8 cellular contexts compared by ENCODE assay signal in genomic region chr9:99259231-99259918, GRCh38. TPM values are rescaled to one million over a fixed set of nuclear protein-coding genes. Genes with fewer than 3 reads are reported as not detected.
A peak's percentile ranks its signal among the peaks of the same experiment; 100 is the strongest.
DNase-seq lines count a peak whose midpoint lies in the region; ATAC-seq and TF ChIP-seq lines count a peak whose summit lies in the region.

No MANE protein-coding gene starts in this region.

- peak overlapping the region; percentile 6 for H2AK9ac ChIP-seq in IMR-90 (replicated peaks; ENCODE audit: low read depth, low read length, poor library complexity)

- H3K27me3 ChIP-seq in IMR-90 (ENCODE audit: control insufficient read depth, insufficient read depth, low read length) (0 out of 2 replicates have a peak, but pooled peaks cover 2% of the 10 kb centered on the region), upper lobe of right lung (no peaks in the 10 kb centered on the region)

- DNase-seq in IMR-90 (no peak), activated T-cell treated with anti-CD3 and anti-CD28 coated beads for 4 hours (peak; percentile 5), fibroblast of mammary gland (ENCODE audit: low read depth) (peak; percentile 35), myocyte (ENCODE audit: low read depth) (peak; percentile 55), upper lobe of right lung (peak; percentile 93)

- peak overlapping the region; percentile 26; the same call in 1 of the 2 replicates for H2BK120ac ChIP-seq in IMR-90 (ENCODE audit: low read depth, low read length)

- no peak for TF ChIP-seq RAD21 in IMR-90 (IDR thresholded peaks at IDR 0.05; ENCODE audit: low read length)

- intact Hi-C loops in IMR-90 (cut with micrococcal nuclease) (no loop called here), upper lobe of right lung (cut with DNase I) (no loop called here)

- H3K18ac ChIP-seq in IMR-90 (ENCODE audit: low read depth, low read length): no peak overlapping the region

- H3K27ac ChIP-seq in IMR-90 (ENCODE audit: insufficient read depth, low read length) (no peak overlapping the region), upper lobe of right lung (peak overlapping the region; percentile 77)

- TF ChIP-seq CTCF in IMR-90 (conservative IDR thresholded peaks at IDR 0.05; ENCODE audit: low read depth, low read length) (no peak), fibroblast of mammary gland (conservative IDR thresholded peaks at IDR 0.05; ENCODE audit: control insufficient read depth, insufficient read depth, low read depth, low read length) (no peak), upper lobe of right lung (IDR thresholded peaks at IDR 0.05) (no peak)

- POLR2A ChIA-PET in IMR-90 (lab: Charles Lee; ENCODE audit: unreplicated experiment): no interaction called here

- no peak overlapping the region for H2AK5ac ChIP-seq in IMR-90 (ENCODE audit: low read depth, low read length)

- ATAC-seq in IMR-90 (ENCODE audit: low read depth) (peak; percentile 68), upper lobe of right lung (peak; percentile 95), HG03159 (IDR thresholded peaks at IDR 0.05; ENCODE audit: unreplicated experiment) (no peak), GM19324 (IDR thresholded peaks at IDR 0.05; ENCODE audit: low FRiP score, unreplicated experiment) (no peak)

- H3K23ac ChIP-seq in IMR-90 (ENCODE audit: low read depth, low read length): peak overlapping the region; percentile 13; the same call in 1 of the 2 replicates

- H3K9me3 ChIP-seq in ES-I3 (ENCODE audit: control insufficient read depth, insufficient read depth, low read length): no peaks in the 10 kb centered on the region
- no peaks in the 10 kb centered on the region for H3K9me3 ChIP-seq in IMR-90 (ENCODE audit: control insufficient read depth, insufficient read depth, low read length)
- H3K9me3 ChIP-seq in upper lobe of right lung: no peaks in the 10 kb centered on the region

- WGBS in IMR-90 (ENCODE audit: extremely low coverage in 2 of 2, insufficient read length in 1 of 2), 2 experiments: 10% methylated on average over 22 of the region's 27 CpGs; no CpG with 5 or more reads in 1 of the 2 experiments

- TF ChIP-seq POLR2A in IMR-90 (IDR thresholded peaks at IDR 0.05; ENCODE audit: low read depth, low read length): no peak

- no peak overlapping the region; the same call in 2 of the 3 replicates for H2BK15ac ChIP-seq in IMR-90 (ENCODE audit: low read depth, low read length)

- H4K20me1 ChIP-seq in IMR-90 (ENCODE audit: insufficient read depth, low read length): no peaks in the 10 kb centered on the region

- CTCF ChIA-PET in IMR-90 (lab: Yijun Ruan, JAX): interaction anchor here (0.5 to 1.5 kb wide), 2 partner anchors 14 to 68 kb away, joined by 3 to 4 read pairs; no protein-coding TSS in a partner anchor

- H3K4me3 ChIP-seq in IMR-90 (ENCODE audit: insufficient read depth, low read depth, low read length) (no peak overlapping the region), fibroblast of mammary gland (ENCODE audit: control insufficient read depth, low read depth, low read length) (peak overlapping the region; percentile 29), upper lobe of right lung (peak overlapping the region; percentile 39)

- dilution Hi-C loops in IMR-90 (cut with HindIII; ENCODE audit: low sequenced_read_pairs, unreplicated experiment): no loop called here

- H3K9me1 ChIP-seq in IMR-90 (ENCODE audit: insufficient read depth, low read length): no peaks in the 10 kb centered on the region; the same call in 1 of the 2 replicates

- H2AFZ ChIP-seq in IMR-90 (replicated peaks; ENCODE audit: low read length, poor library complexity): peak overlapping the region; percentile 83

- H3K4me2 ChIP-seq in IMR-90 (ENCODE audit: low read depth, low read length): peak overlapping the region; percentile 60

- H4K8ac ChIP-seq in IMR-90 (ENCODE audit: low read depth in 2 of 2, low read length in 2 of 2): peak overlapping the region; percentile 25 to 43; a peak in 3 of 4 replicates

- no peak overlapping the region for H2BK5ac ChIP-seq in IMR-90 (ENCODE audit: low read depth, low read length, poor library complexity, severe bottlenecking)

- H3K56ac ChIP-seq in IMR-90 (ENCODE audit: extremely low read depth, insufficient read depth, low read length): no peak overlapping the region

- in situ Hi-C loops in IMR-90 (cut with MboI; ENCODE audit: low sequenced_read_pairs): loop anchor here (25.0 kb wide), 3 partner anchors 553 to 953 kb away; partner anchors contain the start of gene NR4A3

- H3K9ac ChIP-seq in ES-I3 (ENCODE audit: low read depth, low read length) (peak overlapping the region; percentile 1; the same call in 1 of the 2 replicates), IMR-90 (ENCODE audit: low read depth, low read length) (peak overlapping the region; percentile 8; the same call in 1 of the 2 replicates)

- H3K4me1 ChIP-seq in ES-I3 (ENCODE audit: insufficient read depth, low read length) (peaks cover 14% of the 10 kb centered on the region; the same call in 1 of the 2 replicates), IMR-90 (ENCODE audit: control insufficient read depth, insufficient read depth, low read length) (peaks cover 3% of the 10 kb centered on the region), upper lobe of right lung (no peaks in the 10 kb centered on the region)

- no peak overlapping the region; the same call in 1 of the 2 replicates for H4K5ac ChIP-seq in IMR-90 (ENCODE audit: low read depth, low read length)

- no peaks in the 10 kb centered on the region for H3K36me3 ChIP-seq in ES-I3 (ENCODE audit: insufficient read depth, low read length)
- no peaks in the 10 kb centered on the region for H3K36me3 ChIP-seq in IMR-90 (ENCODE audit: control insufficient read depth, insufficient read depth, low read length)
- no peaks in the 10 kb centered on the region for H3K36me3 ChIP-seq in upper lobe of right lung

- H3K4ac ChIP-seq in IMR-90 (ENCODE audit: low read depth, low read length): no peak overlapping the region

- no TSS peak for BruUV-seq in IMR-90 (replicated peaks; lab: Mats Ljungman, UMichigan)

- H3K79me1 ChIP-seq in IMR-90 (ENCODE audit: low read depth in 1 of 2, low read length in 2 of 2): no peaks in the 10 kb centered on the region

- peak overlapping the region; percentile 29; the same call in 1 of the 2 replicates for H3K14ac ChIP-seq in IMR-90 (replicated peaks; ENCODE audit: low read depth, low read length)

- H2BK20ac ChIP-seq in IMR-90 (ENCODE audit: low read depth, low read length): no peak overlapping the region

- H4K91ac ChIP-seq in IMR-90 (ENCODE audit: insufficient read depth, low read depth, low read length): no peak overlapping the region

TF ChIP-seq in IMR-90, 13 proteins besides CTCF, POLR2A, EP300 and RAD21:
- TF ChIP-seq CHD1 (IDR thresholded peaks at IDR 0.05; ENCODE audit: low read depth, low read length) (no peak), SMC3 (IDR thresholded peaks at IDR 0.05; ENCODE audit: low read depth, low read length) (no peak), MAFK (IDR thresholded peaks at IDR 0.05; ENCODE audit: low read depth, low read length) (no peak), USF2 (IDR thresholded peaks at IDR 0.05; ENCODE audit: low read depth, low read length) (peak; percentile 62), MAZ (IDR thresholded peaks at IDR 0.05; ENCODE audit: borderline replicate concordance, low read depth, low read length) (no peak)

RNA-seq across cellular contexts. Expression of gene SEC61B, which starts 37.3 kb away (rescaled TPM):
- total RNA-seq in IMR-90 (2012; rRNA removed) (180 and 184 TPM in 2 replicates), myocyte (36.4 and 41.2 TPM in 2 replicates), upper lobe of right lung (116 TPM)
- polyA plus RNA-seq in IMR-90 (2012; rRNA removed): 281 and 285 TPM in 2 replicates
- 432 and 436 TPM in 2 replicates for polyA plus RNA-seq in IMR-90 (2012; cell fraction: cytosol; rRNA removed)
- 116 and 149 TPM in 2 replicates for polyA plus RNA-seq in IMR-90 (2012; cell fraction: nucleus; rRNA removed; ENCODE audit: low replicate concordance)
- polyA plus RNA-seq in myocyte (2012): 238 TPM

RNA-seq across cellular contexts. Expression of gene ALG2, which starts 37.6 kb away (rescaled TPM):
- total RNA-seq in IMR-90 (2012; rRNA removed): 33.9 and 38.4 TPM in 2 replicates
- 35.1 and 36.4 TPM in 2 replicates for polyA plus RNA-seq in IMR-90 (2012; rRNA removed)
- 28.1 and 31.3 TPM in 2 replicates for polyA plus RNA-seq in IMR-90 (2012; cell fraction: cytosol; rRNA removed)
- 20.4 and 43.6 TPM in 2 replicates for polyA plus RNA-seq in IMR-90 (2012; cell fraction: nucleus; rRNA removed; ENCODE audit: low replicate concordance)
- 23.3 and 28.3 TPM in 2 replicates for total RNA-seq in myocyte
- 27.6 TPM for polyA plus RNA-seq in myocyte (2012)
- 39.2 TPM for total RNA-seq in upper lobe of right lung

Comparison
In these comparisons a context has a peak if more than half of its experiments do, and no peak if none do; other contexts are left out.
1. ATAC-seq: peak in IMR-90 (single experiment) and upper lobe of right lung (single experiment); none in HG03159 (single experiment) and GM19324 (single experiment).